ENCODE assay signal across 22 cellular contexts in genomic region chr2:171254666-171255065, GRCh38.
DNase-seq lines count a peak whose midpoint lies in the region; ATAC-seq, FAIRE-seq and TF ChIP-seq lines count a peak whose summit lies in the region.
"Had no signal": no experiment of that assay in that cellular context is flagged by ENCODE, and none has a peak within 500 bp of the region (broad histone marks: within the 10 kb centered on the region; RNA-seq: fewer than 3 reads in every experiment).

No MANE protein-coding gene starts in this region.

- no peak overlapping the region for H3K4me3 ChIP-seq in HepG2 (replicated peaks in 1 of 3; ENCODE audit: insufficient read depth in 1 of 3, low read depth in 2 of 3, low read length in 3 of 3)
- H3K4me3 ChIP-seq in right lobe of liver, result no peak overlapping the region
- H3K4me3 ChIP-seq in neural cell (ENCODE audit: low read length), result no peak overlapping the region
- no peak overlapping the region for H3K4me3 ChIP-seq in stomach smooth muscle (ENCODE audit: low read length in 2 of 2)
- no peak overlapping the region for H3K4me3 ChIP-seq in SK-N-SH (ENCODE audit: low read depth in 2 of 2, low read length in 1 of 2)
- H3K4me3 ChIP-seq in upper lobe of right lung, result no peak overlapping the region
- H3K4me3 ChIP-seq: BLaER1, GM23248 had no signal

- H3F3A ChIP-seq in neural cell (ENCODE audit: insufficient read depth, low read length, poor library complexity, severe bottlenecking), result no peaks in the 10 kb centered on the region
- no peaks in the 10 kb centered on the region for H3F3A ChIP-seq in SK-N-SH (replicated peaks; ENCODE audit: insufficient read depth)

- no peaks in the 10 kb centered on the region; a peak in 1 of 5 replicates for H3K27me3 ChIP-seq in HepG2 (ENCODE audit: control insufficient read depth in 1 of 2, insufficient read depth in 2 of 2, low read length in 2 of 2)
- no peaks in the 10 kb centered on the region for H3K27me3 ChIP-seq in right lobe of liver
- H3K27me3 ChIP-seq in neural cell (ENCODE audit: insufficient read depth, low read depth, low read length), result no peaks in the 10 kb centered on the region
- no peaks in the 10 kb centered on the region for H3K27me3 ChIP-seq in stomach smooth muscle (ENCODE audit: control insufficient read depth in 1 of 2, insufficient read depth in 2 of 2, low read length in 2 of 2)
- H3K27me3 ChIP-seq in SK-N-SH (ENCODE audit: insufficient read depth), result no peaks in the 10 kb centered on the region
- H3K27me3 ChIP-seq in upper lobe of right lung, result no peaks in the 10 kb centered on the region
- H3K27me3 ChIP-seq: BLaER1 had no signal

- no peak overlapping the region for H3K4me2 ChIP-seq in HepG2 (ENCODE audit: low read depth, low read length)
- H3K4me2 ChIP-seq in neural cell (ENCODE audit: low read length), result no peak overlapping the region
- H3K4me2 ChIP-seq in SK-N-SH, result no peak overlapping the region
- H3K4me2 ChIP-seq: BLaER1 had no signal

- no peak for DNase-seq in HepG2 (ENCODE audit: low spot score)
- DNase-seq in right lobe of liver, result no peak
- no peak for DNase-seq in SK-N-SH
- DNase-seq in upper lobe of right lung, result no peak
- DNase-seq: Caco-2; CD4-positive, CD25-positive, alpha-beta regulatory T cell; CD8-positive, alpha-beta T cell; DMS153; DND-41; GM23248; H7; HCEC 1CT had no signal

- BruUV-seq in HepG2 (replicated peaks; lab: Mats Ljungman, UMichigan), result no TSS peak

- intact Hi-C loops in HepG2 (cut with micrococcal nuclease; ENCODE audit: unreplicated experiment), result no loop called here
- intact Hi-C loops in right lobe of liver (cut with DNase I), result no loop called here
- intact Hi-C loops in upper lobe of right lung (cut with DNase I), result no loop called here

- H2AFZ ChIP-seq in HepG2 (ENCODE audit: low read length) (no peak overlapping the region), neural cell (ENCODE audit: low read depth, low read length) (no peak overlapping the region), SK-N-SH (ENCODE audit: low read depth) (no peak overlapping the region)
- H2AFZ ChIP-seq: GM23248 had no signal

- POLR2A ChIA-PET in HepG2 (lab: Yijun Ruan, JAX), result no interaction called here
- POLR2A ChIA-PET in SK-N-SH (lab: Yijun Ruan, JAX), result no interaction called here

- no peak overlapping the region for H3K27ac ChIP-seq in HepG2 (ENCODE audit: extremely low read length, insufficient read depth, low read length)
- H3K27ac ChIP-seq in right lobe of liver, result no peak overlapping the region
- H3K27ac ChIP-seq in neural cell (ENCODE audit: low read length), result peak overlapping the region; percentile 68
- peak overlapping the region; percentile 71 for H3K27ac ChIP-seq in stomach smooth muscle (ENCODE audit: low read length)
- H3K27ac ChIP-seq in SK-N-SH (ENCODE audit: low read depth in 2 of 2, low read length in 1 of 2), result no peak overlapping the region
- H3K27ac ChIP-seq in upper lobe of right lung, result no peak overlapping the region
- H3K27ac ChIP-seq: 22Rv1, BLaER1, C4-2B, GM23248 had no signal

- no peak for TF ChIP-seq POLR2A in HepG2 (IDR thresholded peaks at IDR 0.05; ENCODE audit: insufficient read depth in 1 of 2, low read depth in 2 of 2, low read length in 2 of 2)
- no peak for TF ChIP-seq POLR2A in right lobe of liver (IDR thresholded peaks at IDR 0.05)

- ATAC-seq in HepG2 (no peak), right lobe of liver (no peak), upper lobe of right lung (no peak), HG02938 (IDR thresholded peaks at IDR 0.05; ENCODE audit: unreplicated experiment) (no peak)
- ATAC-seq: CD8-positive, alpha-beta T cell had no signal

- no peak overlapping the region for H3K9ac ChIP-seq in HepG2 (ENCODE audit: insufficient read depth, low read depth, low read length)
- H3K9ac ChIP-seq in neural cell (ENCODE audit: low read length), result no peak overlapping the region
- no peak overlapping the region for H3K9ac ChIP-seq in stomach smooth muscle (ENCODE audit: low read length in 2 of 2)
- H3K9ac ChIP-seq in SK-N-SH, result no peak overlapping the region
- H3K9ac ChIP-seq: BLaER1, GM23248 had no signal

- H3K36me3 ChIP-seq in HepG2 (replicated peaks in 1 of 2; ENCODE audit: control insufficient read depth in 1 of 2, insufficient read depth in 2 of 2, low read length in 2 of 2) (no peaks in the 10 kb centered on the region), right lobe of liver (no peaks in the 10 kb centered on the region), neural cell (ENCODE audit: insufficient read depth, low read length) (no peaks in the 10 kb centered on the region), stomach smooth muscle (ENCODE audit: control insufficient read depth in 2 of 2, insufficient read depth in 2 of 2, low read length in 2 of 2) (no peaks in the 10 kb centered on the region), SK-N-SH (replicated peaks in 1 of 2; ENCODE audit: control insufficient read depth in 1 of 2, insufficient read depth in 2 of 2, low read length in 1 of 2) (no peaks in the 10 kb centered on the region), upper lobe of right lung (no peaks in the 10 kb centered on the region)
- H3K36me3 ChIP-seq: BLaER1 had no signal

- CTCF ChIA-PET in HepG2 (lab: Yijun Ruan, JAX; ENCODE audit: low intra/inter-chr PET ratio, low total read pairs), result no interaction called here
- CTCF ChIA-PET in SK-N-SH (lab: Yijun Ruan, JAX), result interaction anchor here (0.7 kb wide), 1 partner anchor 165 kb away, joined by 3 read pairs; no protein-coding TSS in a partner anchor

- TF ChIP-seq EP300 in HepG2 (IDR thresholded peaks at IDR 0.05; ENCODE audit: low read depth in 2 of 2, low read length in 2 of 2) (no peak), HepG2 (CRISPR knock-in tag; IDR thresholded peaks at IDR 0.05; ENCODE audit: borderline replicate concordance) (no peak), neural cell (conservative IDR thresholded peaks at IDR 0.05; ENCODE audit: poor library complexity, severe bottlenecking) (no peak), SK-N-SH (IDR thresholded peaks at IDR 0.05; ENCODE audit: borderline replicate concordance in 1 of 2, low read depth in 1 of 2, low read length in 1 of 2) (no peak)

- H3K9me2 ChIP-seq in neural cell (ENCODE audit: insufficient read depth, low read length), result no peaks in the 10 kb centered on the region
- no peaks in the 10 kb centered on the region for H3K9me2 ChIP-seq in SK-N-SH

- TF ChIP-seq CTCF in HepG2 (CRISPR knock-in tag; IDR thresholded peaks at IDR 0.05) (no peak), right lobe of liver (IDR thresholded peaks at IDR 0.05) (no peak), neural cell (IDR thresholded peaks at IDR 0.05; ENCODE audit: poor library complexity, severe bottlenecking) (no peak), SK-N-SH (IDR thresholded peaks at IDR 0.05) (no peak), upper lobe of right lung (IDR thresholded peaks at IDR 0.05) (no peak)

- H3K79me2 ChIP-seq in HepG2 (ENCODE audit: insufficient read depth, low read length), result no peaks in the 10 kb centered on the region
- no peaks in the 10 kb centered on the region for H3K79me2 ChIP-seq in neural cell (replicated peaks; ENCODE audit: insufficient read depth, low read length)
- H3K79me2 ChIP-seq in SK-N-SH (ENCODE audit: insufficient read depth), result no peaks in the 10 kb centered on the region

- no peak for TF ChIP-seq RAD21 in HepG2 (CRISPR knock-in tag; IDR thresholded peaks at IDR 0.05)
- TF ChIP-seq RAD21 in neural cell (conservative IDR thresholded peaks at IDR 0.05), result no peak
- no peak for TF ChIP-seq RAD21 in SK-N-SH (IDR thresholded peaks at IDR 0.05; ENCODE audit: low read length)

- no peaks in the 10 kb centered on the region for H4K20me1 ChIP-seq in HepG2 (ENCODE audit: insufficient read depth, low read length)
- H4K20me1 ChIP-seq in neural cell (ENCODE audit: insufficient read depth), result no peaks in the 10 kb centered on the region
- H4K20me1 ChIP-seq in SK-N-SH (ENCODE audit: insufficient read depth), result no peaks in the 10 kb centered on the region
- H4K20me1 ChIP-seq: BLaER1 had no signal

- no peak for FAIRE-seq in HepG2 (lab: Jason Lieb, UNC)
- FAIRE-seq: A204.1, G401.6, GM12892, H1 had no signal

- in situ Hi-C loops in HepG2 (cut with HindIII; ENCODE audit: extremely low pct_ligation_motif_present, low pct_unique_long_range_greater_than_20kb), result no loop called here

- H3K4me1 ChIP-seq in HepG2 (ENCODE audit: insufficient read depth, low read length), result peaks cover 19% of the 10 kb centered on the region
- no peaks in the 10 kb centered on the region for H3K4me1 ChIP-seq in right lobe of liver
- H3K4me1 ChIP-seq in stomach smooth muscle (ENCODE audit: control insufficient read depth, insufficient read depth, low read length), result peaks cover 9% of the 10 kb centered on the region
- H3K4me1 ChIP-seq in SK-N-SH (ENCODE audit: control insufficient read depth in 1 of 2, insufficient read depth in 2 of 2, low read depth in 1 of 2, low read length in 1 of 2), result no peaks in the 10 kb centered on the region
- H3K4me1 ChIP-seq in upper lobe of right lung, result no peaks in the 10 kb centered on the region
- H3K4me1 ChIP-seq: BLaER1 had no signal

- H3K9me3 ChIP-seq in HepG2 (ENCODE audit: low read length) (peaks cover 6% of the 10 kb centered on the region; the same call in 1 of the 2 replicates), right lobe of liver (no peaks in the 10 kb centered on the region), neural cell (ENCODE audit: low read length) (no peaks in the 10 kb centered on the region), stomach smooth muscle (ENCODE audit: control insufficient read depth in 2 of 2, low read length in 2 of 2) (peaks cover 0 to 3% of the 10 kb centered on the region in 2 donors), SK-N-SH (no peaks in the 10 kb centered on the region), upper lobe of right lung (no peaks in the 10 kb centered on the region)

TF ChIP-seq in HepG2, 621 proteins besides CTCF, POLR2A, EP300 and RAD21:
- TF ChIP-seq ZNF264 (CRISPR knock-in tag; IDR thresholded peaks at IDR 0.05) (peak; percentile 99), U2AF1 (optimal IDR thresholded peaks at IDR 0.05; ENCODE audit: low read depth, low read length) (no peak)

TF ChIP-seq in SK-N-SH, 30 proteins besides CTCF, POLR2A, EP300 and RAD21:
- TF ChIP-seq GATA2 (CRISPR knock-in tag; IDR thresholded peaks at IDR 0.05) (no peak), RFX5 (IDR thresholded peaks at IDR 0.05; ENCODE audit: low read length) (no peak), TCF12 (IDR thresholded peaks at IDR 0.05) (no peak), NRF1 (IDR thresholded peaks at IDR 0.05; ENCODE audit: low read depth, low read length) (no peak), SIN3A (IDR thresholded peaks at IDR 0.05; ENCODE audit: borderline replicate concordance, low read depth, low read length) (no peak), TAF1 (IDR thresholded peaks at IDR 0.05; ENCODE audit: borderline replicate concordance, low read depth, low read length) (no peak)

Comparison
In these comparisons a context has a peak if more than half of its experiments do, and no peak if none do; other contexts are left out.
1. H3K27ac ChIP-seq: peak in neural cell (single experiment) and stomach smooth muscle (single experiment); none in HepG2 (single experiment), right lobe of liver (0 of 3), SK-N-SH (0 of 2) and upper lobe of right lung (single experiment).